In genomic region chr1:16367968-16368910, GRCh38 we compare ENCODE assay signal across 8 cellular contexts. TPM values are rescaled to one million over a fixed set of nuclear protein-coding genes. Genes with fewer than 3 reads are reported as not detected.
DNase-seq lines count a peak whose midpoint lies in the region; ATAC-seq and TF ChIP-seq lines count a peak whose summit lies in the region.

No MANE protein-coding gene starts in this region.

- H3K4me3 Mint-ChIP-seq in activated CD8-positive, alpha-beta T cell treated with anti-CD3 and anti-CD28 coated beads for 36 hours, result peak overlapping the region; percentile 98

- H3K9me3 Mint-ChIP-seq in activated CD8-positive, alpha-beta T cell treated with anti-CD3 and anti-CD28 coated beads for 36 hours, result no peaks in the 10 kb centered on the region

- H3K4me3 ChIP-seq in skeletal muscle tissue (ENCODE audit: low read length in 3 of 3), result peak overlapping the region; percentile 84 to 92 (median 85)

- H3K27me3 ChIP-seq in skeletal muscle tissue (ENCODE audit: control insufficient read depth in 3 of 3, insufficient read depth in 3 of 3, low read length in 3 of 3), result no peaks in the 10 kb centered on the region

- H3K9me3 ChIP-seq in skeletal muscle tissue (ENCODE audit: control insufficient read depth in 3 of 3, low read length in 3 of 3), result no peaks in the 10 kb centered on the region

- H3K36me3 Mint-ChIP-seq in activated CD8-positive, alpha-beta T cell treated with anti-CD3 and anti-CD28 coated beads for 36 hours (ENCODE audit: low read depth), result peaks cover 36% of the 10 kb centered on the region

- DNase-seq in activated effector memory CD4-positive, alpha-beta T cell treated with anti-CD3 and anti-CD28 coated beads, Interleukin-2, amount 50 U/mL, for 16 hours, result peak; percentile 69
- DNase-seq in activated effector memory CD4-positive, alpha-beta T cell treated with Interleukin-2 at 50 U/mL for 16 hours, result no peak
- peak; percentile 36 for DNase-seq in activated CD8-positive, alpha-beta T cell treated with anti-CD3 and anti-CD28 coated beads for 36 hours
- DNase-seq in left ventricle myocardium superior (no peak), GM19240 (ENCODE audit: insufficient read length, low spot score) (no peak)

- ATAC-seq in activated CD8-positive, alpha-beta T cell treated with anti-CD3 and anti-CD28 coated beads for 36 hours, result no peak
- ATAC-seq in left ventricle myocardium superior (peak; percentile 1), GM21515 (IDR thresholded peaks at IDR 0.05; ENCODE audit: unreplicated experiment) (no peak), GM19467 (IDR thresholded peaks at IDR 0.05; ENCODE audit: unreplicated experiment) (no peak)

- no peaks in the 10 kb centered on the region for H3K27me3 Mint-ChIP-seq in activated CD8-positive, alpha-beta T cell treated with anti-CD3 and anti-CD28 coated beads for 36 hours

- H3K4me1 ChIP-seq in skeletal muscle tissue (ENCODE audit: control insufficient read depth in 3 of 3, insufficient read depth in 3 of 3, low read length in 3 of 3), result peaks cover 26 to 29% (median 27%) of the 10 kb centered on the region in 3 donors

- peak overlapping the region; percentile 100 for H3K27ac Mint-ChIP-seq in activated CD8-positive, alpha-beta T cell treated with anti-CD3 and anti-CD28 coated beads for 36 hours

- H3K4me1 Mint-ChIP-seq in activated CD8-positive, alpha-beta T cell treated with anti-CD3 and anti-CD28 coated beads for 36 hours (ENCODE audit: low read depth), result peaks cover 44% of the 10 kb centered on the region

- no peaks in the 10 kb centered on the region for H3K36me3 ChIP-seq in skeletal muscle tissue (ENCODE audit: control insufficient read depth in 3 of 3, insufficient read depth in 3 of 3, low read length in 3 of 3)

- CTCF ChIA-PET in activated CD8-positive, alpha-beta T cell treated with anti-CD3 and anti-CD28 coated beads for 36 hours (lab: Charles Lee), result interaction anchor here (0.8 to 2.3 kb wide), 5 partner anchors 10 to 72 kb away, joined by 4 to 11 read pairs (median 5); partner anchors contain the start of genes FBXO42 and NECAP2

- POLR2A ChIA-PET in activated CD8-positive, alpha-beta T cell treated with anti-CD3 and anti-CD28 coated beads for 36 hours (lab: Charles Lee), result interaction anchor here (0.6 to 2.5 kb wide), 11 partner anchors 8 to 402 kb away, joined by 3 to 13 read pairs (median 3); partner anchors contain the start of genes FBXO42 and NECAP2

- H3K27ac ChIP-seq in skeletal muscle tissue (ENCODE audit: low read depth, low read length), result peak overlapping the region; percentile 95

- H3K9ac ChIP-seq in skeletal muscle tissue (ENCODE audit: low read depth in 1 of 3, low read length in 3 of 3), result peak overlapping the region; percentile 84 to 97 (median 94)

- intact Hi-C loops in activated CD8-positive, alpha-beta T cell treated with anti-CD3 and anti-CD28 coated beads for 36 hours (cut with micrococcal nuclease), result loop anchor here (10.0 kb wide), 2 partner anchors 123 to 293 kb away; partner anchors contain the start of gene FAM131C
- intact Hi-C loops in left ventricle myocardium superior (cut with micrococcal nuclease), result loop anchor here (10.0 kb wide), 1 partner anchor 293 kb away; the partner anchor contains the start of gene FAM131C

- no peak for TF ChIP-seq CTCF in activated CD8-positive, alpha-beta T cell treated with anti-CD3 and anti-CD28 coated beads for 36 hours (IDR thresholded peaks at IDR 0.05)

RNA-seq across cellular contexts. Expression of gene SZRD1, which starts 1.2 kb away (rescaled TPM):
- total RNA-seq in activated CD8-positive, alpha-beta T cell treated with anti-CD3 and anti-CD28 coated beads for 36 hours, result 100 to 1,000 TPM; 175 to 177 TPM
- total RNA-seq in left ventricle myocardium superior (109 TPM), skeletal muscle tissue (13.0 TPM)

RNA-seq across cellular contexts. Expression of gene FBXO42, which starts 16.0 kb away (rescaled TPM):
- 10 to 100 TPM; 19.8 to 21.3 TPM for total RNA-seq in activated CD8-positive, alpha-beta T cell treated with anti-CD3 and anti-CD28 coated beads for 36 hours
- total RNA-seq in left ventricle myocardium superior (23.1 TPM), skeletal muscle tissue (12.0 TPM)

Comparison
In these comparisons a context has a peak if more than half of its experiments do, and no peak if none do; other contexts are left out.
1. DNase-seq: peak in activated effector memory CD4-positive, alpha-beta T cell treated with anti-CD3 and anti-CD28 coated beads, Interleukin-2, amount 50 U/mL, for 16 hours (single experiment) and activated CD8-positive, alpha-beta T cell treated with anti-CD3 and anti-CD28 coated beads for 36 hours (single experiment); none in activated effector memory CD4-positive, alpha-beta T cell treated with Interleukin-2 at 50 U/mL for 16 hours (single experiment), left ventricle myocardium superior (single experiment) and GM19240 (single experiment).